1 cellular context compared by ENCODE assay signal in genomic region chr12:42097971-42098370, GRCh38.
TF ChIP-seq lines count a peak whose summit lies in the region.

No MANE protein-coding gene starts in this region.

TF ChIP-seq in HepG2, 621 proteins besides CTCF, POLR2A, EP300 and RAD21 (continued from another document):
- TF ChIP-seq KAT2B (IDR thresholded peaks at IDR 0.05; ENCODE audit: borderline replicate concordance, low read depth, low read length) = no peak
TF ChIP-seq in HepG2: peak in this region for 0.
